Comparison of ENCODE assay signal across 22 cellular contexts in genomic region chr22:30089655-30089974, GRCh38. TPM values are rescaled to one million over a fixed set of nuclear protein-coding genes. Genes with fewer than 3 reads are reported as not detected.
DNase-seq lines count a peak whose midpoint lies in the region; TF ChIP-seq lines count a peak whose summit lies in the region.
"Had no signal": no experiment of that assay in that cellular context is flagged by ENCODE, and none has a peak within 500 bp of the region (broad histone marks: within the 10 kb centered on the region; RNA-seq: fewer than 3 reads in every experiment).

No MANE protein-coding gene starts in this region.

- CTCF ChIA-PET in HEK293 (lab: Yijun Ruan, JAX) (interaction anchor here (0.5 to 4.6 kb wide), 20 partner anchors 13 to 591 kb away, joined by 3 to 77 read pairs (median 8); no protein-coding TSS in a partner anchor), mammary epithelial cell (lab: Charles Lee; ENCODE audit: low non-redundant PET) (interaction anchor here (0.6 to 1.8 kb wide), 7 partner anchors 13 to 536 kb away, joined by 5 to 12 read pairs (median 9); partner anchors contain the start of genes THOC5, UQCR10 and ZMAT5)

- no peak overlapping the region for H3K14ac ChIP-seq in mesenchymal stem cell (ENCODE audit: low read length in 2 of 2)

- H3K4me2 ChIP-seq in mesenchymal stem cell (ENCODE audit: low read length, poor library complexity, severe bottlenecking) (no peak overlapping the region), mammary epithelial cell (ENCODE audit: insufficient read depth, low read depth, low read length) (no peak overlapping the region)

- H3K27me3 ChIP-seq in mesenchymal stem cell (ENCODE audit: control insufficient read depth in 1 of 2, insufficient read depth in 1 of 2, low read length in 2 of 2) (no peaks in the 10 kb centered on the region), mammary epithelial cell (ENCODE audit: insufficient read depth, low read length) (no peaks in the 10 kb centered on the region)
- H3K27me3 ChIP-seq: BE2C had no signal

- no peaks in the 10 kb centered on the region for H3K36me3 ChIP-seq in HEK293 (ENCODE audit: control insufficient read depth in 2 of 2, insufficient read depth in 1 of 2, low read length in 2 of 2)
- no peaks in the 10 kb centered on the region for H3K36me3 ChIP-seq in mesenchymal stem cell (ENCODE audit: control insufficient read depth in 1 of 2, insufficient read depth in 2 of 2, low read depth in 1 of 2, low read length in 2 of 2)
- H3K36me3 ChIP-seq in mammary epithelial cell (ENCODE audit: insufficient read depth, low read length): no peaks in the 10 kb centered on the region
- H3K36me3 ChIP-seq: BE2C, upper lobe of right lung had no signal

- no TSS peak for BruUV-seq in mammary epithelial cell (replicated peaks; lab: Mats Ljungman, UMichigan)

- H4K8ac ChIP-seq in mesenchymal stem cell (ENCODE audit: low read length): no peak overlapping the region

- H3K27me3 Mint-ChIP-seq in activated T-helper 2 cell treated with anti-CD3 and anti-CD28 coated beads, Interferon-gamma antibody, Interleukin-2, Interleukin-4, amounts not matched to agents 10 μg/mL and 5 μg/mL and 100 μg/mL, durations not matched to agents 14 hours and 24 hours and 36 hours (ENCODE audit: low read depth): no peaks in the 10 kb centered on the region
- H3K27me3 Mint-ChIP-seq: dendritic cell treated with granulocyte-macrophage colony-stimulating factor and Interleukin-4, amounts not matched to agents 40 ng/mL and 50 ng/mL, for 4 days had no signal

- no peak overlapping the region for H2AK5ac ChIP-seq in mesenchymal stem cell (ENCODE audit: low read length, severe bottlenecking)

- peaks cover 20% of the 10 kb centered on the region for H3K36me3 Mint-ChIP-seq in activated T-helper 2 cell treated with anti-CD3 and anti-CD28 coated beads, Interferon-gamma antibody, Interleukin-2, Interleukin-4, amounts not matched to agents 10 μg/mL and 5 μg/mL and 100 μg/mL, durations not matched to agents 14 hours and 24 hours and 36 hours (ENCODE audit: low read depth)
- H3K36me3 Mint-ChIP-seq: IgD-negative memory B cell had no signal

- no peaks in the 10 kb centered on the region for H3K79me1 ChIP-seq in mesenchymal stem cell (replicated peaks; ENCODE audit: low read length, poor library complexity, severe bottlenecking)

- H2BK12ac ChIP-seq in mesenchymal stem cell (ENCODE audit: low read length in 2 of 2): no peak overlapping the region

- dilution Hi-C loops in mammary epithelial cell (cut with HindIII; ENCODE audit: low sequenced_read_pairs): no loop called here

- peaks cover 48% of the 10 kb centered on the region for H3K4me1 Mint-ChIP-seq in activated T-helper 2 cell treated with anti-CD3 and anti-CD28 coated beads, Interferon-gamma antibody, Interleukin-2, Interleukin-4, amounts not matched to agents 10 μg/mL and 5 μg/mL and 100 μg/mL, durations not matched to agents 14 hours and 24 hours and 36 hours (ENCODE audit: low read depth)
- H3K4me1 Mint-ChIP-seq: IgD-negative memory B cell had no signal

- POLR2A ChIA-PET in HEK293 (lab: Yijun Ruan, JAX): no interaction called here

- peaks cover 23% of the 10 kb centered on the region for H3K9me3 Mint-ChIP-seq in activated T-helper 2 cell treated with anti-CD3 and anti-CD28 coated beads, Interferon-gamma antibody, Interleukin-2, Interleukin-4, amounts not matched to agents 10 μg/mL and 5 μg/mL and 100 μg/mL, durations not matched to agents 14 hours and 24 hours and 36 hours
- H3K9me3 Mint-ChIP-seq: activated T-cell treated with anti-CD3 and anti-CD28 coated beads, Interleukin-2, amount 50 U/mL, for 4 hours; dendritic cell treated with granulocyte-macrophage colony-stimulating factor and Interleukin-4, amounts not matched to agents 40 ng/mL and 50 ng/mL, for 4 days; IgD-negative memory B cell had no signal

- no peaks in the 10 kb centered on the region for H3K79me2 ChIP-seq in mammary epithelial cell (ENCODE audit: insufficient read depth, low read length)

- H2BK120ac ChIP-seq in mesenchymal stem cell (ENCODE audit: low read depth, low read length): no peak overlapping the region

- in situ Hi-C loops in mammary epithelial cell (cut with MboI; ENCODE audit: low sequenced_read_pairs in 2 of 2): loop anchor here (10.0 to 25.0 kb wide), 2 partner anchors 455 to 702 kb away; partner anchors contain the start of gene AP1B1 (in 1 of the 2)

- H3K27ac ChIP-seq in 22Rv1: peak overlapping the region; percentile 41
- H3K27ac ChIP-seq in HEK293 (ENCODE audit: extremely low read depth, low read depth, low read length): no peak overlapping the region
- no peak overlapping the region for H3K27ac ChIP-seq in mesenchymal stem cell (ENCODE audit: low read length, poor library complexity, severe bottlenecking)
- no peak overlapping the region for H3K27ac ChIP-seq in mammary epithelial cell (ENCODE audit: insufficient read depth, low read depth, low read length)
- H3K27ac ChIP-seq: upper lobe of right lung had no signal

- WGBS in mesenchymal stem cell: 86% methylated on average over 1 of the region's 1 CpG
- WGBS in mammary epithelial cell (ENCODE audit: low coverage, missing lambda C conversion rate): 100% methylated on average over 1 of the region's 1 CpG

- H4K20me1 ChIP-seq in mammary epithelial cell (ENCODE audit: insufficient read depth, low read length): no peaks in the 10 kb centered on the region

- no peak overlapping the region for H2AFZ ChIP-seq in mesenchymal stem cell (ENCODE audit: low read depth, low read length)
- H2AFZ ChIP-seq in mammary epithelial cell (ENCODE audit: low read depth, low read length): no peak overlapping the region

- H3K9ac ChIP-seq in mesenchymal stem cell (ENCODE audit: low read length) (peak overlapping the region; percentile 76), mammary epithelial cell (ENCODE audit: insufficient read depth, low read length) (no peak overlapping the region)

- no peak overlapping the region for H3K4me3 ChIP-seq in HEK293 (ENCODE audit: low read depth, low read length)
- peak overlapping the region in 1 of 2 experiments; percentile 21 for H3K4me3 ChIP-seq in mesenchymal stem cell (ENCODE audit: insufficient read depth in 1 of 2, low read depth in 1 of 2, low read length in 2 of 2)
- H3K4me3 ChIP-seq in foreskin fibroblast (ENCODE audit: low read depth in 1 of 2, low read length in 2 of 2): no peak overlapping the region
- no peak overlapping the region for H3K4me3 ChIP-seq in mammary epithelial cell (replicated peaks in 1 of 3; ENCODE audit: insufficient read depth in 1 of 3, low read depth in 2 of 3, low read length in 3 of 3)
- H3K4me3 ChIP-seq: GM12878, upper lobe of right lung had no signal

- intact Hi-C loops in activated T-helper 2 cell treated with anti-CD3 and anti-CD28 coated beads, Interferon-gamma antibody, Interleukin-2, Interleukin-4, amounts not matched to agents 10 μg/mL and 5 μg/mL and 100 μg/mL, durations not matched to agents 14 hours and 24 hours and 36 hours (cut with micrococcal nuclease): loop anchor here (2.0 to 10.0 kb wide), 3 partner anchors 265 to 499 kb away; no protein-coding TSS in a partner anchor
- intact Hi-C loops in mammary epithelial cell (cut with micrococcal nuclease): loop anchor here (1.0 to 5.0 kb wide), 9 partner anchors 73 to 694 kb away; partner anchors contain the start of genes NF2 and THOC5

- no peak overlapping the region for H3K4ac ChIP-seq in mesenchymal stem cell (ENCODE audit: low read depth in 1 of 2, low read length in 2 of 2)

- no peak overlapping the region for H4K91ac ChIP-seq in mesenchymal stem cell (ENCODE audit: low read length)

- peak overlapping the region; percentile 2 for H3K27ac Mint-ChIP-seq in activated T-helper 2 cell treated with anti-CD3 and anti-CD28 coated beads, Interferon-gamma antibody, Interleukin-2, Interleukin-4, amounts not matched to agents 10 μg/mL and 5 μg/mL and 100 μg/mL, durations not matched to agents 14 hours and 24 hours and 36 hours
- H3K27ac Mint-ChIP-seq: activated naive CD4-positive, alpha-beta T cell treated with anti-CD3 and anti-CD28 coated beads for 36 hours; dendritic cell treated with granulocyte-macrophage colony-stimulating factor and Interleukin-4, amounts not matched to agents 40 ng/mL and 50 ng/mL, for 4 days; IgD-negative memory B cell had no signal

- H3K4me3 Mint-ChIP-seq in activated T-helper 2 cell treated with anti-CD3 and anti-CD28 coated beads, Interferon-gamma antibody, Interleukin-2, Interleukin-4, amounts not matched to agents 10 μg/mL and 5 μg/mL and 100 μg/mL, durations not matched to agents 14 hours and 24 hours and 36 hours (ENCODE audit: low read depth): no peak overlapping the region
- H3K4me3 Mint-ChIP-seq: activated naive CD4-positive, alpha-beta T cell treated with anti-CD3 and anti-CD28 coated beads for 36 hours; activated T-cell treated with anti-CD3 and anti-CD28 coated beads, Interleukin-2, amount 50 U/mL, for 4 hours; dendritic cell treated with granulocyte-macrophage colony-stimulating factor and Interleukin-4, amounts not matched to agents 40 ng/mL and 50 ng/mL, for 4 days; IgD-negative memory B cell had no signal

- no peak overlapping the region for H3K18ac ChIP-seq in mesenchymal stem cell (ENCODE audit: low read depth in 1 of 2, low read length in 2 of 2)

- H3K4me1 ChIP-seq in HEK293 (ENCODE audit: control insufficient read depth, insufficient read depth, low read length) (no peaks in the 10 kb centered on the region), mesenchymal stem cell (ENCODE audit: control insufficient read depth, insufficient read depth, low read depth, low read length) (no peaks in the 10 kb centered on the region), mammary epithelial cell (ENCODE audit: insufficient read depth, low read length) (no peaks in the 10 kb centered on the region)
- H3K4me1 ChIP-seq: BE2C, upper lobe of right lung had no signal

- H3K23ac ChIP-seq in mesenchymal stem cell (ENCODE audit: low read length in 2 of 2): no peak overlapping the region

- DNase-seq in activated T-helper 2 cell treated with anti-CD3 and anti-CD28 coated beads, Interferon-gamma antibody, Interleukin-2, Interleukin-4, amounts not matched to agents 10 μg/mL and 5 μg/mL and 100 μg/mL, durations not matched to agents 14 hours and 24 hours and 36 hours (ENCODE audit: low spot score): no peak
- DNase-seq in mesenchymal stem cell (no peak), foreskin fibroblast (no peak), amygdala (lab: John Stamatoyannopoulos, UW) (no peak), mammary epithelial cell (no peak)
- DNase-seq in activated CD8-positive, alpha-beta memory T cell treated with anti-CD3 and anti-CD28 coated beads, Interleukin-2, amount 50 U/mL, for 48 hours: no peak
- DNase-seq: activated T-cell treated with anti-CD3 and anti-CD28 coated beads, Interleukin-2, amount 50 U/mL, for 4 hours; glutamatergic neuron had no signal

- no peak overlapping the region for H2BK5ac ChIP-seq in mesenchymal stem cell (ENCODE audit: low read depth, low read length, poor library complexity, severe bottlenecking)

- H3K9me3 ChIP-seq in HEK293 (ENCODE audit: control insufficient read depth, insufficient read depth, low read depth, low read length) (no peaks in the 10 kb centered on the region), mesenchymal stem cell (ENCODE audit: control insufficient read depth, low read length) (peaks cover 14% of the 10 kb centered on the region), mammary epithelial cell (replicated peaks; ENCODE audit: insufficient read depth, low read length) (peaks cover 5% of the 10 kb centered on the region)
- H3K9me3 ChIP-seq: BE2C, upper lobe of right lung had no signal

- H2BK15ac ChIP-seq in mesenchymal stem cell (ENCODE audit: low read depth, poor library complexity, severe bottlenecking): no peak overlapping the region

- no peak for TF ChIP-seq CTCF in 22Rv1 (IDR thresholded peaks at IDR 0.05)
- TF ChIP-seq CTCF in HEK293 (tag by site-specific recombination; IDR thresholded peaks at IDR 0.05): no peak
- no peak for TF ChIP-seq CTCF in foreskin fibroblast (IDR thresholded peaks at IDR 0.05; ENCODE audit: low read depth, low read length)
- no peak for TF ChIP-seq CTCF in mammary epithelial cell (conservative IDR thresholded peaks at IDR 0.05 in 1 of 2, IDR thresholded peaks at IDR 0.05 in 1 of 2; ENCODE audit: extremely low read depth in 1 of 2, insufficient read depth in 1 of 2, low read depth in 1 of 2, low read length in 2 of 2)

RNA-seq across cellular contexts. Expression of gene HORMAD2, which starts 9.4 kb away (rescaled TPM):
- total RNA-seq in activated T-helper 2 cell treated with anti-CD3 and anti-CD28 coated beads, Interferon-gamma antibody, Interleukin-2, Interleukin-4, amounts not matched to agents 10 μg/mL and 5 μg/mL and 100 μg/mL, durations not matched to agents 14 hours and 24 hours and 36 hours: 0.48 and 0.53 TPM in 2 replicates
- not detected for polyA plus RNA-seq in mesenchymal stem cell (2013, experiment 1 of 2)
- not detected for polyA plus RNA-seq in mesenchymal stem cell (2013, experiment 2 of 2)
- not detected for total RNA-seq in mammary epithelial cell
- polyA plus RNA-seq in mammary epithelial cell: not detected
- not detected for polyA minus RNA-seq in mammary epithelial cell
- total RNA-seq: A673; activated CD8-positive, alpha-beta memory T cell treated with anti-CD3 and anti-CD28 coated beads for 36 hours; activated naive CD4-positive, alpha-beta T cell treated with anti-CD3 and anti-CD28 coated beads for 36 hours; activated T-cell treated with anti-CD3 and anti-CD28 coated beads, Interleukin-2, amount 50 U/mL, for 4 hours; aorta; GM12878; H1; RPMI7951; subcutaneous adipose tissue; upper lobe of right lung had no signal
- polyA plus RNA-seq: aorta, IgD-negative memory B cell had no signal
